Comparison of ENCODE assay signal across 19 cellular contexts in the genomic region with DNA sequence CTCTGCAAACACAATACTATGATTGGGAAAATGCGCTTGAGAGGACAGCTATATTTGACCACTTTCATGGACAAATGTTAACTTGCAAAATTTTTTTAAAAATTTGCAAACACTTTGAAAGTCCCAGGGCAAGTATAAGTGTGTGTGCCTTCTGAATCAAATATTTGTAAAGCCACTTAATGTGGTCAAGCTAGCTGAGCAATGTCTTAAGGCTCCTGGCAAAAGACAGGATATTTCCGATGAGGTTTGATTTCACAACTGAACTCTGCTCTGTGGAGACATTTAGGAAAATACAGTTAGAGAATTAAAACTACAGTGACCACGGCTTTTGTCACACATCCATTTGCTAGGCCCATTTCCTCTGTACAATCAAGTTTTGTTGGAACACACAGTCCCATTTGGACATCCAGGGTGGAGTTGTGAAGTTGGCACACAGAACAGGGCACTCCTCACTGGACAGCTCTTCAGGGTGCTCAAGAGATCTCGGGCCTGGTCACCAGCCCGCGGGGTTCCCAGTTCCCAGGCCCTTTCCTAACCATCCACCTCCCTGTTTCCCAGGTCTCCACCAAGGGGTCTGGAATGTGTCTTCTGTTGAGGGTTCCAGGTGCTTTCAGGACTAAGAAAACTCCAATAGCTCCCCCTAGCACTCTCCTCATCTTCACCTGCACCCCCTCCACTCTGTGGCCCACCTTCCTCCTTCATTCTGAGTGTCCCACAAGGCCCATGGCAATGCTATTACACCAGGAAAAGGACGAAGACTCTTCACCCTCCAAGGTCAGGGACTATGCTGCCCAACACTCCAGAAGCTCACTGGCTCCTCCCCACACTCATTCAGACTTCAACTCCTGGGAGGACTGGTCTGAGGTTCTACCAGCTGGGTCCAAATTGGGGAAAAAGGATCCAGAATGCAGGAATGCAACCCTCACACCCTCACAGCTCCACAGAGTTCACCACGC. TPM values are rescaled to one million over a fixed set of nuclear protein-coding genes. Genes with fewer than 3 reads are reported as not detected.
DNase-seq lines count a peak whose midpoint lies in the region; ATAC-seq, FAIRE-seq and TF ChIP-seq lines count a peak whose summit lies in the region.
"Had no signal": no experiment of that assay in that cellular context is flagged by ENCODE, and none has a peak within 500 bp of the region (broad histone marks: within the 10 kb centered on the region; RNA-seq: fewer than 3 reads in every experiment).

No MANE protein-coding gene starts in this region.

- H3K9me3 Mint-ChIP-seq in activated naive CD8-positive, alpha-beta T cell treated with anti-CD3 and anti-CD28 coated beads for 36 hours: no peaks in the 10 kb centered on the region
- H3K9me3 Mint-ChIP-seq: CD8-positive, alpha-beta T cell; HFFc6 had no signal

- H3K27ac ChIP-seq in lower lobe of right lung (no peak overlapping the region), upper lobe of right lung (peak overlapping the region; percentile 17)
- H3K27ac ChIP-seq: C4-2B had no signal

- H3K4me1 ChIP-seq in lower lobe of right lung (no peaks in the 10 kb centered on the region), upper lobe of right lung (no peaks in the 10 kb centered on the region)
- H3K4me1 ChIP-seq: Caco-2, HAP-1 had no signal

- H3K36me3 Mint-ChIP-seq in activated naive CD8-positive, alpha-beta T cell treated with anti-CD3 and anti-CD28 coated beads for 36 hours: no peaks in the 10 kb centered on the region
- H3K36me3 Mint-ChIP-seq: CD4-positive, CD25-positive, alpha-beta regulatory T cell; CD8-positive, alpha-beta T cell had no signal

- DNase-seq in bronchial epithelial cell (ENCODE audit: low read depth) (no peak), lower lobe of right lung (peak; percentile 42), upper lobe of right lung (no peak), NCI-H510A treated with DMSO at 0.1 percent for 48 hours (lab: John Stamatoyannopoulos, UW) (no peak)
- DNase-seq in activated naive CD8-positive, alpha-beta T cell treated with anti-CD3 and anti-CD28 coated beads for 36 hours: no peak
- DNase-seq: Caco-2; CD4-positive, CD25-positive, alpha-beta regulatory T cell; CD8-positive, alpha-beta T cell; DMS153; DND-41; GOT3; HFFc6 had no signal

- no peak overlapping the region for H3K27ac Mint-ChIP-seq in activated naive CD8-positive, alpha-beta T cell treated with anti-CD3 and anti-CD28 coated beads for 36 hours
- H3K27ac Mint-ChIP-seq: CD8-positive, alpha-beta T cell; HFFc6 had no signal

- intact Hi-C loops in lower lobe of right lung (cut with DNase I): no loop called here
- intact Hi-C loops in upper lobe of right lung (cut with DNase I): no loop called here

- H3K27me3 Mint-ChIP-seq in activated naive CD8-positive, alpha-beta T cell treated with anti-CD3 and anti-CD28 coated beads for 36 hours: no peaks in the 10 kb centered on the region
- H3K27me3 Mint-ChIP-seq: CD4-positive, CD25-positive, alpha-beta regulatory T cell had no signal

- no peaks in the 10 kb centered on the region for H3K36me3 ChIP-seq in bronchial epithelial cell (ENCODE audit: control insufficient read depth, insufficient read depth, low read length)
- no peaks in the 10 kb centered on the region for H3K36me3 ChIP-seq in lower lobe of right lung
- H3K36me3 ChIP-seq in upper lobe of right lung: no peaks in the 10 kb centered on the region
- H3K36me3 ChIP-seq: HAP-1 had no signal

- no peak overlapping the region for H3K4me3 Mint-ChIP-seq in activated naive CD8-positive, alpha-beta T cell treated with anti-CD3 and anti-CD28 coated beads for 36 hours
- H3K4me3 Mint-ChIP-seq: CD4-positive, CD25-positive, alpha-beta regulatory T cell; CD8-positive, alpha-beta T cell; HFFc6 had no signal

- H3K27me3 ChIP-seq in bronchial epithelial cell (ENCODE audit: control insufficient read depth, insufficient read depth, low read length): no peaks in the 10 kb centered on the region
- H3K27me3 ChIP-seq in lower lobe of right lung (ENCODE audit: low read depth): no peaks in the 10 kb centered on the region
- H3K27me3 ChIP-seq in upper lobe of right lung: no peaks in the 10 kb centered on the region

- FAIRE-seq in bronchial epithelial cell (lab: Jason Lieb, UNC): peak; percentile 92
- FAIRE-seq: G401.6, GM12892, H54 had no signal

- no peaks in the 10 kb centered on the region for H3K9me3 ChIP-seq in lower lobe of right lung
- no peaks in the 10 kb centered on the region for H3K9me3 ChIP-seq in upper lobe of right lung
- H3K9me3 ChIP-seq: Caco-2, HAP-1 had no signal

- ATAC-seq in lower lobe of right lung (peak; percentile 76 to 89), upper lobe of right lung (peak; percentile 87), HG03442 (IDR thresholded peaks at IDR 0.05; ENCODE audit: unreplicated experiment) (no peak)
- ATAC-seq: CD8-positive, alpha-beta T cell had no signal

- H3K4me1 Mint-ChIP-seq in activated naive CD8-positive, alpha-beta T cell treated with anti-CD3 and anti-CD28 coated beads for 36 hours: no peaks in the 10 kb centered on the region
- H3K4me1 Mint-ChIP-seq: CD4-positive, CD25-positive, alpha-beta regulatory T cell had no signal

- H3K4me3 ChIP-seq in bronchial epithelial cell (ENCODE audit: low read depth, low read length) (no peak overlapping the region), lower lobe of right lung (no peak overlapping the region), upper lobe of right lung (no peak overlapping the region)
- H3K4me3 ChIP-seq: HAP-1 had no signal

- TF ChIP-seq CTCF in bronchial epithelial cell (IDR thresholded peaks at IDR 0.05; ENCODE audit: insufficient read depth, low read length, severe bottlenecking) (no peak), lower lobe of right lung (IDR thresholded peaks at IDR 0.05) (no peak), upper lobe of right lung (IDR thresholded peaks at IDR 0.05) (no peak)

RNA-seq across cellular contexts. Expression of a gene that starts 41.9 kb away (rescaled TPM):
- not detected in 2 replicates for total RNA-seq in bronchial epithelial cell
- total RNA-seq in lower lobe of right lung: 6.7 TPM
- 5.2 TPM for total RNA-seq in upper lobe of right lung
- total RNA-seq in activated naive CD8-positive, alpha-beta T cell treated with anti-CD3 and anti-CD28 coated beads for 36 hours: not detected
- total RNA-seq: A673; CD4-positive, CD25-positive, alpha-beta regulatory T cell; CD8-positive, alpha-beta T cell; HFFc6 had no signal
